13 cellular contexts compared by ENCODE assay signal in genomic region chr10:35574924-35575352, GRCh38. TPM values are rescaled to one million over a fixed set of nuclear protein-coding genes. Genes with fewer than 3 reads are reported as not detected.
DNase-seq lines count a peak whose midpoint lies in the region; ATAC-seq and TF ChIP-seq lines count a peak whose summit lies in the region.
"Had no signal": no experiment of that assay in that cellular context is flagged by ENCODE, and none has a peak within 500 bp of the region (broad histone marks: within the 10 kb centered on the region; RNA-seq: fewer than 3 reads in every experiment).

No MANE protein-coding gene starts in this region.

- DNase-seq in HT1080 (ENCODE audit: low read depth) (peak; percentile 99), brain microvascular endothelial cell (peak; percentile 97), mesenchymal stem cell (peak; percentile 91), hepatocyte (ENCODE audit: low spot score) (no peak), COLO668 (lab: John Stamatoyannopoulos, UW; ENCODE audit: unreplicated experiment) (no peak)
- no peak for DNase-seq in stimulated activated naive B cell treated with anti-CD40 and anti-IgM and Interleukin-4, amounts not matched to agents 10 μg/mL and 1 μg/mL and 100 μg/mL, for 72 hours
- DNase-seq: activated CD4-positive, alpha-beta memory T cell treated with anti-CD3 and anti-CD28 coated beads, Interleukin-2, amount 10 ng/mL, durations not matched to agents 7 days and 5 days; NCI-H2171; SIG-M5 had no signal

- H3K9me2 ChIP-seq in hepatocyte (replicated peaks; ENCODE audit: insufficient read depth) = no peaks in the 10 kb centered on the region

- TF ChIP-seq CTCF in C4-2B (conservative IDR thresholded peaks at IDR 0.05) (peak; percentile 25), brain microvascular endothelial cell (IDR thresholded peaks at IDR 0.05; ENCODE audit: low read depth, low read length, missing control alignments) (peak; percentile 67), hepatocyte (IDR thresholded peaks at IDR 0.05; ENCODE audit: poor library complexity) (no peak)

- ATAC-seq in stimulated activated naive B cell treated with anti-CD40 and anti-IgM and Interleukin-4, amounts not matched to agents 10 μg/mL and 1 μg/mL and 100 μg/mL, for 72 hours (replicated peaks) = no peak
- ATAC-seq in HG03457 (IDR thresholded peaks at IDR 0.05; ENCODE audit: unreplicated experiment) = no peak

- H3K4ac ChIP-seq in mesenchymal stem cell (ENCODE audit: low read depth in 1 of 2, low read length in 2 of 2) = no peak overlapping the region

- H3K36me3 ChIP-seq in brain microvascular endothelial cell (replicated peaks) (no peaks in the 10 kb centered on the region), mesenchymal stem cell (ENCODE audit: control insufficient read depth in 1 of 2, insufficient read depth in 2 of 2, low read depth in 1 of 2, low read length in 2 of 2) (peaks cover 0 to 29% of the 10 kb centered on the region in 2 experiments), hepatocyte (replicated peaks; ENCODE audit: insufficient read depth, low read depth) (no peaks in the 10 kb centered on the region)

- H3K23ac ChIP-seq in mesenchymal stem cell (ENCODE audit: low read length in 2 of 2) = no peak overlapping the region

- in situ Hi-C loops in brain microvascular endothelial cell (cut with HindIII; ENCODE audit: low pct_ligation_motif_present, low sequenced_read_pairs) = no loop called here

- H2BK120ac ChIP-seq in mesenchymal stem cell (ENCODE audit: low read depth, low read length) = no peak overlapping the region

- no peak overlapping the region for H3K14ac ChIP-seq in mesenchymal stem cell (ENCODE audit: low read length in 2 of 2)

- no peak overlapping the region for H4K91ac ChIP-seq in mesenchymal stem cell (ENCODE audit: low read length)

- no peaks in the 10 kb centered on the region for H3K79me2 ChIP-seq in hepatocyte

- H3K4me1 ChIP-seq in mesenchymal stem cell (ENCODE audit: control insufficient read depth, insufficient read depth, low read depth, low read length) = peaks cover 9% of the 10 kb centered on the region
- no peaks in the 10 kb centered on the region for H3K4me1 ChIP-seq in hepatocyte (ENCODE audit: insufficient read depth)

- no peak overlapping the region for H3K9ac ChIP-seq in mesenchymal stem cell (ENCODE audit: low read length)

- H2BK15ac ChIP-seq in mesenchymal stem cell (ENCODE audit: low read depth, poor library complexity, severe bottlenecking) = no peak overlapping the region

- H3K4me2 ChIP-seq in mesenchymal stem cell (ENCODE audit: low read length, poor library complexity, severe bottlenecking) (no peak overlapping the region), hepatocyte (no peak overlapping the region)

- H2AFZ ChIP-seq in mesenchymal stem cell (ENCODE audit: low read depth, low read length) = no peak overlapping the region
- H2AFZ ChIP-seq in hepatocyte = no peak overlapping the region

- H3K36me3 Mint-ChIP-seq in stimulated activated naive B cell treated with anti-CD40 and anti-IgM and Interleukin-4, amounts not matched to agents 10 μg/mL and 1 μg/mL and 100 μg/mL, for 72 hours = peaks cover 10 to 23% of the 10 kb centered on the region in 2 donors

- peak overlapping the region; percentile 3 to 52 for H3K18ac ChIP-seq in mesenchymal stem cell (ENCODE audit: low read depth in 1 of 2, low read length in 2 of 2)

- no peak overlapping the region for H4K8ac ChIP-seq in mesenchymal stem cell (ENCODE audit: low read length)

- H3K27me3 ChIP-seq in brain microvascular endothelial cell (replicated peaks) = no peaks in the 10 kb centered on the region
- H3K27me3 ChIP-seq in mesenchymal stem cell (ENCODE audit: control insufficient read depth in 1 of 2, insufficient read depth in 1 of 2, low read length in 2 of 2) = peaks cover 0 to 1% of the 10 kb centered on the region in 2 experiments
- H3K27me3 ChIP-seq in hepatocyte = no peaks in the 10 kb centered on the region

- no peak overlapping the region for H3K4me3 Mint-ChIP-seq in stimulated activated naive B cell treated with anti-CD40 and anti-IgM and Interleukin-4, amounts not matched to agents 10 μg/mL and 1 μg/mL and 100 μg/mL, for 72 hours
- H3K4me3 Mint-ChIP-seq: activated CD4-positive, alpha-beta memory T cell treated with anti-CD3 and anti-CD28 coated beads, Interleukin-2, amount 10 ng/mL, durations not matched to agents 7 days and 5 days had no signal

- H3K4me3 ChIP-seq in brain microvascular endothelial cell (ENCODE audit: low read depth, low read length) (no peak overlapping the region), mesenchymal stem cell (ENCODE audit: insufficient read depth in 1 of 2, low read depth in 1 of 2, low read length in 2 of 2) (no peak overlapping the region), hepatocyte (no peak overlapping the region)

- no peak overlapping the region for H2BK12ac ChIP-seq in mesenchymal stem cell (ENCODE audit: low read length in 2 of 2)

- H3K27ac Mint-ChIP-seq in stimulated activated naive B cell treated with anti-CD40 and anti-IgM and Interleukin-4, amounts not matched to agents 10 μg/mL and 1 μg/mL and 100 μg/mL, for 72 hours = no peak overlapping the region
- H3K27ac Mint-ChIP-seq: activated CD4-positive, alpha-beta memory T cell treated with anti-CD3 and anti-CD28 coated beads, Interleukin-2, amount 10 ng/mL, durations not matched to agents 7 days and 5 days; progenitor cell of endocrine pancreas had no signal

- WGBS in mesenchymal stem cell = 7% methylated on average over 8 of the region's 9 CpGs
- 86% methylated on average over 9 of the region's 9 CpGs for WGBS in hepatocyte (ENCODE audit: low lambda C conversion rate, missing lambda C conversion rate)

- peaks cover 0 to 4% of the 10 kb centered on the region in 2 donors for H3K9me3 Mint-ChIP-seq in stimulated activated naive B cell treated with anti-CD40 and anti-IgM and Interleukin-4, amounts not matched to agents 10 μg/mL and 1 μg/mL and 100 μg/mL, for 72 hours
- H3K9me3 Mint-ChIP-seq: activated CD4-positive, alpha-beta memory T cell treated with anti-CD3 and anti-CD28 coated beads, Interleukin-2, amount 10 ng/mL, durations not matched to agents 7 days and 5 days had no signal

- H3K9me3 ChIP-seq in mesenchymal stem cell (ENCODE audit: control insufficient read depth, low read length) = no peaks in the 10 kb centered on the region
- no peaks in the 10 kb centered on the region for H3K9me3 ChIP-seq in hepatocyte (ENCODE audit: low read depth)

- no peaks in the 10 kb centered on the region for H3K27me3 Mint-ChIP-seq in stimulated activated naive B cell treated with anti-CD40 and anti-IgM and Interleukin-4, amounts not matched to agents 10 μg/mL and 1 μg/mL and 100 μg/mL, for 72 hours
- H3K27me3 Mint-ChIP-seq: activated CD4-positive, alpha-beta memory T cell treated with anti-CD3 and anti-CD28 coated beads, Interleukin-2, amount 10 ng/mL, durations not matched to agents 7 days and 5 days; progenitor cell of endocrine pancreas had no signal

- no peak overlapping the region for H2BK5ac ChIP-seq in mesenchymal stem cell (ENCODE audit: low read depth, low read length, poor library complexity, severe bottlenecking)

- H2AK5ac ChIP-seq in mesenchymal stem cell (ENCODE audit: low read length, severe bottlenecking) = no peak overlapping the region

- H3K4me1 Mint-ChIP-seq in stimulated activated naive B cell treated with anti-CD40 and anti-IgM and Interleukin-4, amounts not matched to agents 10 μg/mL and 1 μg/mL and 100 μg/mL, for 72 hours = no peaks in the 10 kb centered on the region

- H3K79me1 ChIP-seq in mesenchymal stem cell (replicated peaks; ENCODE audit: low read length, poor library complexity, severe bottlenecking) = peaks cover 2% of the 10 kb centered on the region

- no peak overlapping the region for H3K27ac ChIP-seq in C4-2B
- peak overlapping the region; percentile 92 for H3K27ac ChIP-seq in brain microvascular endothelial cell
- peak overlapping the region; percentile 40 for H3K27ac ChIP-seq in mesenchymal stem cell (ENCODE audit: low read length, poor library complexity, severe bottlenecking)
- H3K27ac ChIP-seq in hepatocyte = no peak overlapping the region

- H4K20me1 ChIP-seq in hepatocyte (ENCODE audit: insufficient read depth, poor library complexity, severe bottlenecking) = no peaks in the 10 kb centered on the region

RNA-seq across cellular contexts. Expression of gene GJD4, which starts 30.2 kb away (rescaled TPM):
- not detected in 2 replicates for total RNA-seq in HT1080 (2014; rRNA removed; shearing (Covaris generic))
- polyA plus RNA-seq in HT1080 (2015; cell fraction: cytosol; rRNA removed) = not detected in 2 replicates
- 0.23 TPM in 1 of 2 replicates, not detected in the other for polyA plus RNA-seq in HT1080 (2015; cell fraction: nucleus; rRNA removed)
- 0.03 TPM for polyA plus RNA-seq in mesenchymal stem cell (2013, experiment 1 of 2)
- polyA plus RNA-seq in mesenchymal stem cell (2013, experiment 2 of 2) = 0.03 TPM
- total RNA-seq in hepatocyte = 0.17 TPM in 1 of 2 replicates, not detected in the other
- polyA plus RNA-seq in hepatocyte = not detected in 2 replicates
- total RNA-seq: activated CD4-positive, alpha-beta memory T cell treated with anti-CD3 and anti-CD28 coated beads, Interleukin-2, amount 10 ng/mL, durations not matched to agents 7 days and 5 days; liver had no signal
- polyA plus RNA-seq: liver had no signal

Comparison
In these comparisons a context has a peak if more than half of its experiments do, and no peak if none do; other contexts are left out.
1. H3K27ac ChIP-seq: peak in brain microvascular endothelial cell (single experiment) and mesenchymal stem cell (single experiment); none in C4-2B (single experiment) and hepatocyte (single experiment).
2. DNase-seq: peak in HT1080 (single experiment), brain microvascular endothelial cell (single experiment) and mesenchymal stem cell (single experiment); none in stimulated activated naive B cell treated with anti-CD40 and anti-IgM and Interleukin-4, amounts not matched to agents 10 μg/mL and 1 μg/mL and 100 μg/mL, for 72 hours (single experiment), hepatocyte (single experiment) and COLO668 (single experiment).